Comparison of ENCODE assay signal across 14 cellular contexts in the genomic region with DNA sequence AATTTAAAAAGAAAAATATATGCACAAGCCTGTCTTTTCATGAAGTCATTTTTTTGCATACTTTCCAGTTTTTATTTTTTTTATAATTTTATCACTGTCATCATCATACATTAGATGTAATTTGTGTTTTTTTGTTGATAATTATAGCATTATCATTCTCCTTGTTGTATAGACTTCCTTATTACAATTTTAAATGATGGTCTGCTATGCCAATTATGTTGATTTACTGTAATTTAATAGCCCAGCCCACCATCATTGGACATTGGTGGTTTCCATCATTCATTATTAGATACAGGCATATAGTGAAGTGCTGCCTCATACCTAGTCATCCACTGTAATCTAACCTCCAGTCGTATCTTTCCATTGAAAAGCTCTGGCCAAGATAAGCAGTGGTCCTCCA. TPM values are rescaled to one million over a fixed set of nuclear protein-coding genes. Genes with fewer than 3 reads are reported as not detected.
DNase-seq lines count a peak whose midpoint lies in the region; ATAC-seq, FAIRE-seq and TF ChIP-seq lines count a peak whose summit lies in the region.
"Had no signal": no experiment of that assay in that cellular context is flagged by ENCODE, and none has a peak within 500 bp of the region (broad histone marks: within the 10 kb centered on the region; RNA-seq: fewer than 3 reads in every experiment).

No MANE protein-coding gene starts in this region.

- in situ Hi-C loops in K562 (cut with MboI): no loop called here

- H3K4me1 ChIP-seq in K562 (replicated peaks in 1 of 2; ENCODE audit: control insufficient read depth in 2 of 2, insufficient read depth in 2 of 2, low read length in 2 of 2) (peaks cover 21 to 40% of the 10 kb centered on the region in 2 experiments), parathyroid adenoma (peaks cover 8% of the 10 kb centered on the region)
- H3K4me1 ChIP-seq: Caco-2 had no signal

- TF ChIP-seq CTCF in Calu3 (IDR thresholded peaks at IDR 0.05; ENCODE audit: unreplicated experiment) (no peak), K562 (IDR thresholded peaks at IDR 0.05 in 2 of 3, conservative IDR thresholded peaks at IDR 0.05 in 1 of 3; ENCODE audit: insufficient read depth in 2 of 3, low read depth in 1 of 3, low read length in 3 of 3) (no peak), parathyroid adenoma (IDR thresholded peaks at IDR 0.05) (no peak)

- H3K79me2 ChIP-seq in K562 (ENCODE audit: control insufficient read depth, insufficient read depth, low read length) (peaks cover 12% of the 10 kb centered on the region; the same call in 2 of the 3 replicates), parathyroid adenoma (no peaks in the 10 kb centered on the region)

- H3K4me3 ChIP-seq in K562: no peak overlapping the region
- H3K4me3 ChIP-seq in parathyroid adenoma (ENCODE audit: low read depth, low read length): no peak overlapping the region
- H3K4me3 ChIP-seq: GM23338 had no signal

- no TSS peak for BruUV-seq in Calu3 (replicated peaks; lab: Mats Ljungman, UMichigan)
- BruUV-seq in K562 (replicated peaks; lab: Mats Ljungman, UMichigan): no TSS peak

- intact Hi-C loops in Calu3 (cut with micrococcal nuclease; ENCODE audit: unreplicated experiment) (no loop called here), K562 (cut with micrococcal nuclease) (no loop called here)

- WGBS in K562 (ENCODE audit: insufficient coverage, low coverage, missing lambda C conversion rate): 0% methylated on average over 1 of the region's 1 CpG

- no peak for TF ChIP-seq RAD21 in K562 (CRISPR knock-in tag; conservative IDR thresholded peaks at IDR 0.05 in 1 of 2, IDR thresholded peaks at IDR 0.05 in 1 of 2)

- H3K9ac ChIP-seq in K562 (ENCODE audit: insufficient read depth in 1 of 2, low read depth in 2 of 2, low read length in 2 of 2): no peak overlapping the region
- no peak overlapping the region for H3K9ac ChIP-seq in parathyroid adenoma

- H3K9me3 ChIP-seq in K562 (replicated peaks; ENCODE audit: control insufficient read depth, insufficient read depth, low read depth, low read length) (no peaks in the 10 kb centered on the region), parathyroid adenoma (ENCODE audit: control insufficient read depth, low read length) (no peaks in the 10 kb centered on the region)
- H3K9me3 ChIP-seq: Caco-2 had no signal

- peak overlapping the region; percentile 75 for H3K27ac Mint-ChIP-seq in Calu3 (ENCODE audit: unreplicated experiment)
- H3K27ac Mint-ChIP-seq: GM23338 had no signal

- H3K4me3 Mint-ChIP-seq in Calu3 (ENCODE audit: low read depth, unreplicated experiment): no peak overlapping the region
- H3K4me3 Mint-ChIP-seq: GM23338 had no signal

- POLR2A ChIA-PET in HEK293T (lab: Yijun Ruan, JAX) (no interaction called here), K562 (lab: Yijun Ruan, JAX) (interaction anchor here (0.6 to 1.0 kb wide), 3 partner anchors 16 to 133 kb away, joined by 3 read pairs; no protein-coding TSS in a partner anchor)

- H3K4me1 Mint-ChIP-seq in Calu3 (ENCODE audit: low read depth, unreplicated experiment): peaks cover 27% of the 10 kb centered on the region

- H3K27ac ChIP-seq in K562 (ENCODE audit: extremely low read depth, low read depth, low read length): no peak overlapping the region
- peak overlapping the region; percentile 51 for H3K27ac ChIP-seq in parathyroid adenoma

- H3K27me3 ChIP-seq in K562 (ENCODE audit: control insufficient read depth in 2 of 2, insufficient read depth in 2 of 2, low read length in 2 of 2) (no peaks in the 10 kb centered on the region), parathyroid adenoma (ENCODE audit: control insufficient read depth, insufficient read depth, low read length) (no peaks in the 10 kb centered on the region)

- no peaks in the 10 kb centered on the region for H3K27me3 Mint-ChIP-seq in Calu3 (ENCODE audit: unreplicated experiment)

- H2AFZ ChIP-seq in K562 (ENCODE audit: low read depth, low read length) (no peak overlapping the region), parathyroid adenoma (no peak overlapping the region)
- H2AFZ ChIP-seq: GM23338 had no signal

- no peak for FAIRE-seq in K562 (lab: Jason Lieb, UNC)

- H3K36me3 Mint-ChIP-seq in Calu3 (ENCODE audit: insufficient read depth, unreplicated experiment): peaks cover 26% of the 10 kb centered on the region

- no peak for TF ChIP-seq POLR2A in K562 (conservative IDR thresholded peaks at IDR 0.05)

- H3K9me1 ChIP-seq in K562 (ENCODE audit: control insufficient read depth, insufficient read depth, low read length): no peaks in the 10 kb centered on the region

- CTCF ChIA-PET in Calu3 (lab: Charles Lee): interaction anchor here (0.6 kb wide), 2 partner anchors 15 to 69 kb away, joined by 3 to 5 read pairs; no protein-coding TSS in a partner anchor
- CTCF ChIA-PET in HEK293T (lab: Yijun Ruan, JAX): no interaction called here
- CTCF ChIA-PET in K562 (lab: Yijun Ruan, JAX; ENCODE audit: low intra/inter-chr PET ratio): no interaction called here

- 0 out of 2 replicates have a peak, but pooled peaks have one; percentile 23 for TF ChIP-seq EP300 in K562 (IDR thresholded peaks at IDR 0.05; ENCODE audit: low read length)

- H4K20me1 ChIP-seq in K562 (replicated peaks; ENCODE audit: control insufficient read depth, insufficient read depth, low read length): no peaks in the 10 kb centered on the region; the same call in 1 of the 2 replicates

- no peaks in the 10 kb centered on the region for H3K9me3 Mint-ChIP-seq in Calu3 (ENCODE audit: low read depth, unreplicated experiment)
- H3K9me3 Mint-ChIP-seq: GM23338 had no signal

- peak overlapping the region; percentile 57; the same call in 1 of the 2 replicates for H3K4me2 ChIP-seq in K562 (ENCODE audit: insufficient read depth, low read length)
- no peak overlapping the region for H3K4me2 ChIP-seq in parathyroid adenoma (ENCODE audit: low read length)
- H3K4me2 ChIP-seq: GM23338 had no signal

- no peak for ATAC-seq in K562
- ATAC-seq: GM23338, HCT116 had no signal

- H3K36me3 ChIP-seq in K562 (ENCODE audit: control insufficient read depth, insufficient read depth, low read length) (no peaks in the 10 kb centered on the region), parathyroid adenoma (ENCODE audit: control insufficient read depth, insufficient read depth, low read length) (no peaks in the 10 kb centered on the region)

- no peak for DNase-seq in Calu3
- DNase-seq in HEK293T (ENCODE audit: extremely low spot score): no peak
- DNase-seq in K562 (ENCODE audit: extremely low read depth in 1 of 4, low spot score in 3 of 4): no peak
- no peak for DNase-seq in GM03348 (ENCODE audit: low spot score)
- no peak for DNase-seq in HT-29 (ENCODE audit: low spot score)
- no peak for DNase-seq in NOMO-1 (lab: John Stamatoyannopoulos, UW; ENCODE audit: unreplicated experiment in 2 of 2)
- DNase-seq: Caco-2, KG1, NCI-H1436 treated with DMSO at 0.1 percent for 48 hours, NCI-H2081, NCI-H774 had no signal

TF ChIP-seq in HEK293T, 16 proteins besides CTCF, POLR2A, EP300 and RAD21:
- TF ChIP-seq, protein P1, sequence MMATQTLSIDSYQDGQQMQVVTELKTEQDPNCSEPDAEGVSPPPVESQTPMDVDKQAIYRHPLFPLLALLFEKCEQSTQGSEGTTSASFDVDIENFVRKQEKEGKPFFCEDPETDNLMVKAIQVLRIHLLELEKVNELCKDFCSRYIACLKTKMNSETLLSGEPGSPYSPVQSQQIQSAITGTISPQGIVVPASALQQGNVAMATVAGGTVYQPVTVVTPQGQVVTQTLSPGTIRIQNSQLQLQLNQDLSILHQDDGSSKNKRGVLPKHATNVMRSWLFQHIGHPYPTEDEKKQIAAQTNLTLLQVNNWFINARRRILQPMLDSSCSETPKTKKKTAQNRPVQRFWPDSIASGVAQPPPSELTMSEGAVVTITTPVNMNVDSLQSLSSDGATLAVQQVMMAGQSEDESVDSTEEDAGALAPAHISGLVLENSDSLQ (IDR thresholded peaks at IDR 0.05): 0 out of 2 replicates have a peak, but pooled peaks have one; percentile 11
- TF ChIP-seq ELF4 (IDR thresholded peaks at IDR 0.05): no peak
TF ChIP-seq in HEK293T: peak in this region for 1.

TF ChIP-seq in K562, 482 proteins besides CTCF, POLR2A, EP300 and RAD21 (continues in another document):
- peak; percentile 34; the same call in 1 of the 2 replicates for TF ChIP-seq NFE2 (IDR thresholded peaks at IDR 0.05; ENCODE audit: low read depth)
- TF ChIP-seq ZNF561 (CRISPR knock-in tag; conservative IDR thresholded peaks at IDR 0.05): no peak
- TF ChIP-seq RCOR1 (IDR thresholded peaks at IDR 0.05; ENCODE audit: borderline replicate concordance in 1 of 2, low read depth in 2 of 2, low read length in 2 of 2): 0 out of 4 replicates have a peak, but pooled peaks of 1 of the 2 experiments have one; percentile 7
- no peak for TF ChIP-seq RB1 (IDR thresholded peaks at IDR 0.05; ENCODE audit: low read depth)
- TF ChIP-seq MAFG (tag; conservative IDR thresholded peaks at IDR 0.05): 0 out of 2 replicates have a peak, but pooled peaks have one; percentile 42

RNA-seq across cellular contexts. Expression of a gene that starts 3.8 kb away (rescaled TPM):
- 139 and 160 TPM in 2 replicates for total RNA-seq in Calu3 (2022)
- 65.2 and 119 TPM in 2 replicates for total RNA-seq in K562 (2011; cell fraction: chromatin; rRNA removed; ENCODE audit: low replicate concordance)
- 35.0 and 35.9 TPM in 2 replicates for total RNA-seq in K562 (2011; cell fraction: nucleolus; rRNA removed)
- total RNA-seq in K562 (2011; cell fraction: nucleoplasm; rRNA removed): 57.6 and 73.1 TPM in 2 replicates
- total RNA-seq in K562 (2014; rRNA removed): 14.9 and 18.5 TPM in 2 replicates
- 16.8 and 17.4 TPM in 2 replicates for total RNA-seq in K562 (2014; rRNA removed; fragmentation: Illumina TruSeq; extraction: Trizol)
- total RNA-seq in K562 (2015; rRNA removed; fragmentation: Illumina TruSeq; extraction: Trizol): 13.3 and 14.0 TPM in 2 replicates
- total RNA-seq in K562 (2021): 17.7 and 19.4 TPM in 2 replicates
- 24.1 TPM in 2 replicates for polyA plus RNA-seq in K562 (2011; rRNA removed)
- polyA plus RNA-seq in K562 (2011; cell fraction: cytosol; rRNA removed): 8.9 and 13.3 TPM in 2 replicates
- 34.6 and 49.8 TPM in 2 replicates for polyA plus RNA-seq in K562 (2011; cell fraction: nucleus; rRNA removed)
- polyA plus RNA-seq in K562 (2012): 15.6 and 17.7 TPM in 2 replicates
- polyA plus RNA-seq in K562 (2014; fragmentation: Illumina TruSeq; extraction: Trizol): 13.1 and 17.2 TPM in 2 replicates
- 1 to 10 TPM; 4.0 to 4.5 TPM for polyA plus RNA-seq in K562 (2014; fragmentation: Nextera tagmentation; extraction: Ambion mirVana)
- 12.8 and 13.4 TPM in 2 replicates for polyA plus RNA-seq in K562 (2014; rRNA removed)
- 20.1 and 27.5 TPM in 2 replicates for polyA minus RNA-seq in K562 (2011; rRNA and poly(A)+ RNA removed)
- polyA minus RNA-seq in K562 (2011; cell fraction: cytosol; rRNA and poly(A)+ RNA removed): 14.5 and 14.7 TPM in 2 replicates
- 13.7 and 25.8 TPM in 2 replicates for polyA minus RNA-seq in K562 (2011; cell fraction: nucleus; rRNA and poly(A)+ RNA removed)
- 519 and 587 TPM in 2 replicates for total RNA-seq in HT-29 (2014; rRNA removed; shearing (Covaris generic))
